23 cellular contexts compared by ENCODE assay signal in genomic region chr16:75293173-75293572, GRCh38. TPM values are rescaled to one million over a fixed set of nuclear protein-coding genes. Genes with fewer than 3 reads are reported as not detected.
"Had no signal": no experiment of that assay in that cellular context is flagged by ENCODE, and none has a peak within 500 bp of the region (broad histone marks: within the 10 kb centered on the region; RNA-seq: fewer than 3 reads in every experiment).

No MANE protein-coding gene starts in this region.

- H3K27ac ChIP-seq: coronary artery, lower lobe of right lung, tibial artery had no signal

- H3K4me3 ChIP-seq: coronary artery, lower lobe of right lung, mucosa of descending colon, tibial artery had no signal

- H3K27ac Mint-ChIP-seq: activated B cell treated with CpG ODN at 0.5 μM for 24 hours; activated naive CD4-positive, alpha-beta T cell treated with anti-CD3 and anti-CD28 coated beads for 36 hours; activated naive CD8-positive, alpha-beta T cell treated with anti-CD3 and anti-CD28 coated beads, Interleukin-2, amount 10 ng/mL, durations not matched to agents 7 days and 5 days; immature natural killer cell; naive thymus-derived CD4-positive, alpha-beta T cell; T-helper 1 cell treated with Interleukin-12 subunit alpha and Interleukin-12 subunit beta and Interleukin-4 antibody, amounts not matched to agents 30 μg/mL and 1 μg/mL, for 36 hours had no signal

- H3K4me1 ChIP-seq: tibial artery had no signal

- H3K27me3 ChIP-seq: tibial artery had no signal

- H3K9me3 Mint-ChIP-seq: activated B cell treated with CpG ODN at 0.5 μM for 24 hours; activated naive CD4-positive, alpha-beta T cell treated with anti-CD3 and anti-CD28 coated beads for 36 hours; activated naive CD8-positive, alpha-beta T cell treated with anti-CD3 and anti-CD28 coated beads, Interleukin-2, amount 10 ng/mL, durations not matched to agents 7 days and 5 days; neural crest cell; T-helper 1 cell treated with Interleukin-12 subunit alpha and Interleukin-12 subunit beta and Interleukin-4 antibody, amounts not matched to agents 30 μg/mL and 1 μg/mL, for 36 hours had no signal

- H3K4me1 Mint-ChIP-seq: activated B cell treated with CpG ODN at 0.5 μM for 24 hours had no signal

- ATAC-seq: left lobe of liver; lower lobe of right lung; mucosa of descending colon; naive thymus-derived CD4-positive, alpha-beta T cell; stimulated activated naive CD8-positive, alpha-beta T cell treated with anti-CD3 and anti-CD28 coated beads, Interleukin-15, Interleukin-2, amounts not matched to agents 100 U/mL and 50 U/mL, for 24 hours had no signal

- H3K9me3 ChIP-seq: lower lobe of right lung, mucosa of descending colon, tibial artery had no signal

- DNase-seq: activated B cell treated with CpG ODN at 0.5 μM for 24 hours; activated CD4-positive, alpha-beta T cell treated with anti-CD3 and anti-CD28 coated beads for 4 hours; activated CD4-positive, alpha-beta T cell treated with anti-CD3 and anti-CD28 coated beads, Interleukin-2, amount 50 U/mL, for 48 hours; activated CD8-positive, alpha-beta memory T cell treated with anti-CD3 and anti-CD28 coated beads, Interleukin-2, amount 50 U/mL, for 48 hours; activated effector memory CD4-positive, alpha-beta T cell treated with Interleukin-2 at 50 U/mL for 16 hours; activated naive CD4-positive, alpha-beta T cell treated with anti-CD3 and anti-CD28 coated beads for 36 hours; activated naive CD8-positive, alpha-beta T cell treated with anti-CD3 and anti-CD28 coated beads, Interleukin-2, amount 10 ng/mL, durations not matched to agents 7 days and 5 days; activated T-cell treated with anti-CD3 and anti-CD28 coated beads, Interleukin-2, amount 50 U/mL, for 48 hours; amygdala; immature natural killer cell; lower lobe of right lung; mesendoderm; mucosa of descending colon; naive thymus-derived CD4-positive, alpha-beta T cell; posterior cingulate gyrus; stimulated activated CD4-positive, alpha-beta T cell treated with anti-CD3 and anti-CD28 coated beads, Interleukin-4, amount 100 ng/mL, for 24 hours; stimulated activated naive CD8-positive, alpha-beta T cell treated with anti-CD3 and anti-CD28 coated beads, Interleukin-15, Interleukin-2, amounts not matched to agents 100 U/mL and 50 U/mL, for 24 hours; T1000; tibial artery had no signal

- H3K4me3 Mint-ChIP-seq: activated B cell treated with CpG ODN at 0.5 μM for 24 hours; activated naive CD4-positive, alpha-beta T cell treated with anti-CD3 and anti-CD28 coated beads for 36 hours; activated naive CD8-positive, alpha-beta T cell treated with anti-CD3 and anti-CD28 coated beads, Interleukin-2, amount 10 ng/mL, durations not matched to agents 7 days and 5 days; immature natural killer cell; naive thymus-derived CD4-positive, alpha-beta T cell; neural crest cell; T-helper 1 cell treated with Interleukin-12 subunit alpha and Interleukin-12 subunit beta and Interleukin-4 antibody, amounts not matched to agents 30 μg/mL and 1 μg/mL, for 36 hours had no signal

- H3K27me3 Mint-ChIP-seq: activated B cell treated with CpG ODN at 0.5 μM for 24 hours had no signal

RNA-seq across cellular contexts. Expression of gene BCAR1, which starts 41.7 kb away (rescaled TPM):
- total RNA-seq: activated B cell treated with CpG ODN at 0.5 μM for 24 hours; activated naive CD8-positive, alpha-beta T cell treated with anti-CD3 and anti-CD28 coated beads, Interleukin-2, amount 10 ng/mL, durations not matched to agents 7 days and 5 days; naive thymus-derived CD4-positive, alpha-beta T cell had no signal
- polyA plus RNA-seq: immature natural killer cell; naive thymus-derived CD4-positive, alpha-beta T cell had no signal
